ENCODE assay signal across 8 cellular contexts in the genomic region with DNA sequence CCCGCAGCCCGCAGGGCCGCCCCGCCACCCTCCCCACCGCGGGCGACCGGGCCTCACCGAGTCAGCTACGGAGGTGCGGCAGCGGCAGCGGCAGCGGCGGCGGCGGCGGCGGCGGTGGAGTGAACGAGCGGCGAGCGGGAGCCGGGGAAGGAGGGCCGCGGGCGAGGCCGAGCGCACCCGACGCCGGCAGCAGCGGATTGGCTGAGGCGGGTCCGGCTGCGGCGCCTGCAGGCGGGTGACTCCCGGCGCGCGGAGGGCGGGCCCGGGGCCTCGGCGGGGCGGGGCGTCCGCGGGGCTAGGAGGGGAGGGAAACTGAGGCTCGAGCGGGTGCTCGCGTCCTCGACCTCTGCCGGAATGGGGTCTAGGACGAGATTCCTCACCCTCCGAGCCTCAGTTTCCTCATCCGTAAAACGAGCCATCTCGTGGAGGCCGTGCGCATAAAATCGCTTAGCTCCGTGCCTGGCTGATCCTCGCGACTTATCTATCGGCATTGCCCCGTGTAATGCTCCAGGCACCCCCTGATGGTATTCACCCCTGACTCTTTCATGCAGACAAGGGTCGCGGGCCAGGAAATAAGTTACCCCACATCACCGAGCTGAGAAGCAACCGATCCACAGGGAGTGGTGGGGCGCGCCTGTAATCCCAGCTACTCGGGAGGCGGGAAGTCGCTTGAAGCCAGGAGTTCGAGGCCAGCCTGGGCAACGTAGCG. TPM values are rescaled to one million over a fixed set of nuclear protein-coding genes. Genes with fewer than 3 reads are reported as not detected.
A peak's percentile ranks its signal among the peaks of the same experiment; 100 is the strongest.
DNase-seq lines count a peak whose midpoint lies in the region; ATAC-seq and TF ChIP-seq lines count a peak whose summit lies in the region.

Gene CPT1A, minus strand, starts transcription at position 199 of the 709 bp plus-strand sequence. CDS start 26,442 bp downstream, outside the sequence.

- no peaks in the 10 kb centered on the region for H3K36me3 ChIP-seq in GM06990 (ENCODE audit: control insufficient read depth, insufficient read depth, low read length)
- H3K36me3 ChIP-seq in testis (ENCODE audit: low read depth, missing control alignments) = no peaks in the 10 kb centered on the region

- no peaks in the 10 kb centered on the region for H3K9me3 Mint-ChIP-seq in nephron progenitor cell

- peak within 1 kb of the TSS; percentile 49 for H3K4me3 Mint-ChIP-seq in nephron progenitor cell

- 7% methylated on average over 24 to 66 of the region's 82 CpGs for WGBS in testis, 2 donors

- peaks cover 54% of the 10 kb centered on the region for H3K4me1 ChIP-seq in testis

- H3K36me3 Mint-ChIP-seq in nephron progenitor cell (ENCODE audit: low read depth) = no peaks in the 10 kb centered on the region

- intact Hi-C loops in testis (cut with DNase I; ENCODE audit: low total_unique reads) = no loop called here

- DNase-seq in GM06990 (ENCODE audit: extremely low read depth, insufficient read length) (peak; percentile 82), HPDE6-E6E7 (ENCODE audit: extremely low spot score) (peak; percentile 78), RKO (ENCODE audit: low spot score) (peak; percentile 70), activated gamma-delta T cell (lab: John Stamatoyannopoulos, UW) (peak; percentile 67), fibroblast of villous mesenchyme (ENCODE audit: low read depth) (peak; percentile 76), nephron progenitor cell (peak; percentile 79), testis (peak; percentile 79)

- ATAC-seq in GM18858 (IDR thresholded peaks at IDR 0.05; ENCODE audit: unreplicated experiment) = no peak

- H3K9me3 ChIP-seq in testis = no peaks in the 10 kb centered on the region

- peaks cover 31% of the 10 kb centered on the region for H3K4me1 Mint-ChIP-seq in nephron progenitor cell

- no peak within 1 kb of the TSS for H3K27ac Mint-ChIP-seq in nephron progenitor cell

- H3K27me3 ChIP-seq in GM06990 (replicated peaks; ENCODE audit: control insufficient read depth, insufficient read depth, low read length) = no peaks in the 10 kb centered on the region
- no peaks in the 10 kb centered on the region for H3K27me3 ChIP-seq in testis

- H3K27me3 Mint-ChIP-seq in nephron progenitor cell (ENCODE audit: low read depth, poor library complexity) = peaks cover 84% of the 10 kb centered on the region

- H3K27ac ChIP-seq in testis = peak within 1 kb of the TSS; percentile 53 to 80

- TF ChIP-seq POLR2A in testis (IDR thresholded peaks at IDR 0.05) = no peak

- H3K4me3 ChIP-seq in GM06990 (replicated peaks; ENCODE audit: low read depth, low read length) (peak within 1 kb of the TSS; percentile 62), fibroblast of villous mesenchyme (ENCODE audit: low read depth, low read length) (peak within 1 kb of the TSS; percentile 86), testis (peak within 1 kb of the TSS; percentile 76 to 85)

- TF ChIP-seq CTCF in GM06990 (IDR thresholded peaks at IDR 0.05; ENCODE audit: insufficient read depth, low read length, poor library complexity, severe bottlenecking) = no peak
- no peak for TF ChIP-seq CTCF in fibroblast of villous mesenchyme (IDR thresholded peaks at IDR 0.05; ENCODE audit: insufficient read depth, low read depth, low read length)
- no peak for TF ChIP-seq CTCF in nephron progenitor cell (IDR thresholded peaks at IDR 0.05)
- peak in 1 of 3 experiments; percentile 2 for TF ChIP-seq CTCF in testis (IDR thresholded peaks at IDR 0.05)

RNA-seq across cellular contexts. Expression of gene CPT1A, which starts in this region (rescaled TPM):
- total RNA-seq in fibroblast of villous mesenchyme (28.7 and 39.7 TPM in 2 replicates), testis (10 to 100 TPM; 49.1 to 58.5 TPM)
- polyA plus RNA-seq in testis (ENCODE audit: insufficient read depth, low read depth, low replicate concordance) = 39.2 TPM
